ENCODE assay signal across 8 cellular contexts in the genomic region with DNA sequence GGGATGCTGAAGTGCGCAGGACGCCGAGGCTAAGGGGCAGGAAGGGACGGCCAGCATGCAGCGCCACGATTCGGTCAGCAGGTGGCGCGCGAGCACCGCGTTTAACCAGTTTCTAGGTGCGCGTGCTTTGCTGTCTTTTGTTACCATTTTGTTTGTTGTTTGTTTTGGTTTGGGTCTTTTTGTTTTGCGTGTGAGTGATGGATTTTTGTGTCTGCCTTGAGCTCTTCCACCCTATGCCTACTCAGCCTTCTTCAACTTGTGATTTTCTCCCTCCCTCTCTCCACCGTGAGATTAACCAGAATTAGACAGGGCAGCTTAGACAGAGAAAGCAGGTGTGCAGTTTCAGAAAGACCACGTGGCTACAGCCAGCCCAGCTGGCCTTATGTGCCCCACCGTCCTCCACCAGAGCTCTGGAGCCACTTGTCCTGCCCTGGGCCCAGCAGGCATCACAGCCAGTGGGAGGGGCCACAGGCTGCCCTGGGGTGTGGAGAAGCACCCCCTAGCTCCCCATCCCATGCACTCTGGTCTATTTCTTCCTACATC.
DNase-seq lines count a peak whose midpoint lies in the region; ATAC-seq and TF ChIP-seq lines count a peak whose summit lies in the region.

No MANE protein-coding gene starts in this region.

- WGBS in lung, 2 donors = 1 to 3% methylated on average over 18 of the region's 18 CpGs

- no peak overlapping the region for H3K27ac ChIP-seq in lung (ENCODE audit: low read depth in 1 of 2, low read length in 1 of 2)

- no peaks in the 10 kb centered on the region for H3K9me3 ChIP-seq in lung (ENCODE audit: control insufficient read depth in 2 of 2, insufficient read depth in 1 of 2, low read length in 1 of 2)

- no peaks in the 10 kb centered on the region for H3K36me3 ChIP-seq in lung (ENCODE audit: control insufficient read depth in 2 of 2, insufficient read depth in 2 of 2, low read length in 2 of 2)

- no peaks in the 10 kb centered on the region for H3K27me3 ChIP-seq in lung (ENCODE audit: control insufficient read depth, insufficient read depth)

- ATAC-seq in GM19372 (IDR thresholded peaks at IDR 0.05; ENCODE audit: low read depth, unreplicated experiment) = peak; percentile 84
- peak; percentile 88 for ATAC-seq in HG03442 (IDR thresholded peaks at IDR 0.05; ENCODE audit: unreplicated experiment)
- peak; percentile 88 for ATAC-seq in lung (ENCODE audit: insufficient read depth, low FRiP score)

- H3K4me3 ChIP-seq in lung = no peak overlapping the region

- peaks cover 0 to 2% of the 10 kb centered on the region in 2 donors for H3K4me1 ChIP-seq in lung (ENCODE audit: control insufficient read depth in 2 of 2, insufficient read depth in 2 of 2, low read length in 2 of 2)

- DNase-seq in CD1c-positive myeloid dendritic cell (ENCODE audit: extremely low spot score) (peak; percentile 82), NCI-H510A treated with DMSO at 0.1 percent for 48 hours (lab: John Stamatoyannopoulos, UW) (peak; percentile 83), dermis microvascular lymphatic vessel endothelial cell (ENCODE audit: low read depth in 2 of 2) (peak; percentile 24 to 51), lung (ENCODE audit: low spot score) (peak; percentile 76)
- peak; percentile 59 to 68 for DNase-seq in activated CD4-positive, alpha-beta T cell treated with anti-CD3 and anti-CD28 coated beads, Interleukin-2, amount 50 U/mL, for 24 hours (ENCODE audit: low read depth in 1 of 2, low spot score in 1 of 2)
- DNase-seq in stimulated activated CD8-positive, alpha-beta memory T cell treated with anti-CD3 and anti-CD28 coated beads, Interleukin-12 subunit alpha, Interleukin-12 subunit beta, amount 100 ng/mL, for 24 hours (ENCODE audit: extremely low read depth) = peak; percentile 25

- peak; percentile 97 for TF ChIP-seq CTCF in lung (IDR thresholded peaks at IDR 0.05; ENCODE audit: control extremely low read depth, extremely low read depth)

Comparison
In these comparisons a context has a peak if more than half of its experiments do, and no peak if none do; other contexts are left out.
1. DNase-seq: peak in every context shown above with its lines; median percentile 83 in NCI-H510A treated with DMSO at 0.1 percent for 48 hours; 82 in CD1c-positive myeloid dendritic cell; 76 in lung; 64 in activated CD4-positive, alpha-beta T cell treated with anti-CD3 and anti-CD28 coated beads, Interleukin-2, amount 50 U/mL, for 24 hours; 38 in dermis microvascular lymphatic vessel endothelial cell; 25 in stimulated activated CD8-positive, alpha-beta memory T cell treated with anti-CD3 and anti-CD28 coated beads, Interleukin-12 subunit alpha, Interleukin-12 subunit beta, amount 100 ng/mL, for 24 hours.